In the genomic region with DNA sequence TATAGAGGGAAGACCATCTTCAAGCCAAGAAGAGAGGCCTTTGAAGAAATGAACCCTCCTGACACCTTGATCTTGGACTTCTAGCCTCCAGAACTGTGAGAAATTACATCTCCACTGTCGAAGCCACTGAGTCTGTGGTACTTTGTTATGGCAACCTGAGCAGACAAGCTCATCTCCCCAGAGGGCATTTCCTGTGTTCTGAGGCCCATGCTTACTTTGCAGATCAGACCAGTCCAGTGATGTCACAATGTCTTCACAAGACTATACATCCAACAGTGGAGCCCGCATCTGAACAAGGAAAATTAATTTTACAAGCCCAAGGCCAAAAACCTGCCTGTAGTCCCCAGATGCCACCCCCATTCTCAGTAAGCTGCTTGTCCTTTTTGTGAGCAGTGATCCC, we compare ENCODE assay signal across 19 cellular contexts. TPM values are rescaled to one million over a fixed set of nuclear protein-coding genes. Genes with fewer than 3 reads are reported as not detected.
A peak's percentile ranks its signal among the peaks of the same experiment; 100 is the strongest.
DNase-seq lines count a peak whose midpoint lies in the region; ATAC-seq and TF ChIP-seq lines count a peak whose summit lies in the region.
"Had no signal": no experiment of that assay in that cellular context is flagged by ENCODE, and none has a peak within 500 bp of the region (broad histone marks: within the 10 kb centered on the region; RNA-seq: fewer than 3 reads in every experiment).

No MANE protein-coding gene starts in this region.

- no peak overlapping the region for H3K4me2 ChIP-seq in MM.1S (ENCODE audit: low read depth, low read length)
- H3K4me2 ChIP-seq: PC-9 had no signal

- H3K9ac ChIP-seq in MM.1S (ENCODE audit: low read length) (no peak overlapping the region), endodermal cell (ENCODE audit: extremely low read depth, low read length, poor library complexity, severe bottlenecking) (no peak overlapping the region)

- H3K36me3 ChIP-seq in CD8-positive, alpha-beta T cell (ENCODE audit: insufficient read depth, low read length), result no peaks in the 10 kb centered on the region
- H3K36me3 ChIP-seq in MM.1S (replicated peaks; ENCODE audit: insufficient read depth, low read length) (no peaks in the 10 kb centered on the region), endodermal cell (ENCODE audit: control insufficient read depth, insufficient read depth, low read length) (no peaks in the 10 kb centered on the region), Caco-2 (ENCODE audit: control insufficient read depth, insufficient read depth, low read length) (no peaks in the 10 kb centered on the region)
- H3K36me3 ChIP-seq: HAP-1 had no signal

- no peak overlapping the region for H2AFZ ChIP-seq in MM.1S (ENCODE audit: low read length)
- H2AFZ ChIP-seq: PC-9 had no signal

- no peak overlapping the region for H3K4me3 Mint-ChIP-seq in CD8-positive, alpha-beta T cell
- H3K4me3 Mint-ChIP-seq in activated CD8-positive, alpha-beta T cell treated with anti-CD3 and anti-CD28 coated beads for 36 hours, result no peak overlapping the region
- H3K4me3 Mint-ChIP-seq in endodermal cell, result no peak overlapping the region
- no peak overlapping the region for H3K4me3 Mint-ChIP-seq in Caco-2 (ENCODE audit: unreplicated experiment)
- H3K4me3 Mint-ChIP-seq in activated T-helper 2 cell treated with anti-CD3 and anti-CD28 coated beads, Interferon-gamma antibody, Interleukin-2, Interleukin-4, amounts not matched to agents 10 μg/mL and 5 μg/mL and 100 μg/mL, durations not matched to agents 14 hours and 24 hours and 36 hours (ENCODE audit: low read depth), result no peak overlapping the region
- H3K4me3 Mint-ChIP-seq: B cell had no signal

- peak in 2 of 7 experiments; percentile 16 to 39 for DNase-seq in CD8-positive, alpha-beta T cell
- DNase-seq in MM.1S, result peak; percentile 29
- peak; percentile 31 for DNase-seq in activated CD8-positive, alpha-beta T cell treated with anti-CD3 and anti-CD28 coated beads for 36 hours
- DNase-seq in endodermal cell, result no peak
- no peak for DNase-seq in Caco-2
- DNase-seq in activated T-helper 2 cell treated with anti-CD3 and anti-CD28 coated beads, Interferon-gamma antibody, Interleukin-2, Interleukin-4, amounts not matched to agents 10 μg/mL and 5 μg/mL and 100 μg/mL, durations not matched to agents 14 hours and 24 hours and 36 hours (ENCODE audit: low spot score), result no peak
- DNase-seq: DMS153, NCI-H1048, NCI-H146, NCI-H2081 treated with DMSO at 0.1 percent for 48 hours, NCI-H345, NCI-H748 treated with DMSO at 0.1 percent for 48 hours, PC-9 had no signal

- CTCF ChIA-PET in CD8-positive, alpha-beta T cell (lab: Charles Lee), result interaction anchor here (0.6 to 5.4 kb wide), 14 partner anchors 9 to 1032 kb away, joined by 3 to 172 read pairs (median 8); a partner anchor contains a TSS
- CTCF ChIA-PET in activated CD8-positive, alpha-beta T cell treated with anti-CD3 and anti-CD28 coated beads for 36 hours (lab: Charles Lee), result interaction anchor here (1.1 to 6.0 kb wide), 19 partner anchors 9 to 157 kb away, joined by 3 to 72 read pairs (median 6); a partner anchor contains a TSS
- CTCF ChIA-PET in Caco-2 (lab: Charles Lee), result interaction anchor here (0.8 to 1.4 kb wide), 3 partner anchors 9 to 105 kb away, joined by 3 to 9 read pairs (median 4); no protein-coding TSS in a partner anchor

- H3K4me1 ChIP-seq in CD8-positive, alpha-beta T cell (ENCODE audit: insufficient read depth, low read length), result peaks cover 26% of the 10 kb centered on the region
- H3K4me1 ChIP-seq in MM.1S (ENCODE audit: low read length), result peaks cover 15% of the 10 kb centered on the region
- peaks cover 3% of the 10 kb centered on the region for H3K4me1 ChIP-seq in endodermal cell (ENCODE audit: control insufficient read depth, insufficient read depth, low read length)
- H3K4me1 ChIP-seq in Caco-2, result peaks cover 10% of the 10 kb centered on the region
- H3K4me1 ChIP-seq: HAP-1 had no signal

- 75 to 95% methylated on average over 2 of the region's 2 CpGs for WGBS in endodermal cell (ENCODE audit: insufficient coverage in 1 of 2, insufficient read length in 1 of 2), 2 experiments

- H3K27me3 ChIP-seq in CD8-positive, alpha-beta T cell (ENCODE audit: insufficient read depth, low read length), result no peaks in the 10 kb centered on the region
- H3K27me3 ChIP-seq in MM.1S (replicated peaks; ENCODE audit: insufficient read depth, low read length) (no peaks in the 10 kb centered on the region), endodermal cell (ENCODE audit: control insufficient read depth, insufficient read depth, low read length, poor library complexity, severe bottlenecking) (no peaks in the 10 kb centered on the region), Caco-2 (replicated peaks; ENCODE audit: control insufficient read depth, insufficient read depth, low read length) (no peaks in the 10 kb centered on the region)

- H3K36me3 Mint-ChIP-seq in CD8-positive, alpha-beta T cell, result no peaks in the 10 kb centered on the region
- no peaks in the 10 kb centered on the region for H3K36me3 Mint-ChIP-seq in activated CD8-positive, alpha-beta T cell treated with anti-CD3 and anti-CD28 coated beads for 36 hours (ENCODE audit: low read depth)
- H3K36me3 Mint-ChIP-seq in endodermal cell (ENCODE audit: low read depth) (no peaks in the 10 kb centered on the region), Caco-2 (ENCODE audit: insufficient read depth, unreplicated experiment) (no peaks in the 10 kb centered on the region)
- no peaks in the 10 kb centered on the region for H3K36me3 Mint-ChIP-seq in activated T-helper 2 cell treated with anti-CD3 and anti-CD28 coated beads, Interferon-gamma antibody, Interleukin-2, Interleukin-4, amounts not matched to agents 10 μg/mL and 5 μg/mL and 100 μg/mL, durations not matched to agents 14 hours and 24 hours and 36 hours (ENCODE audit: low read depth)

- H3K27me3 Mint-ChIP-seq in CD8-positive, alpha-beta T cell (ENCODE audit: low read depth), result no peaks in the 10 kb centered on the region
- no peaks in the 10 kb centered on the region for H3K27me3 Mint-ChIP-seq in activated CD8-positive, alpha-beta T cell treated with anti-CD3 and anti-CD28 coated beads for 36 hours
- H3K27me3 Mint-ChIP-seq in endodermal cell (ENCODE audit: insufficient read depth) (peaks cover 5% of the 10 kb centered on the region), Caco-2 (ENCODE audit: insufficient read depth, unreplicated experiment) (no peaks in the 10 kb centered on the region)
- no peaks in the 10 kb centered on the region for H3K27me3 Mint-ChIP-seq in activated T-helper 2 cell treated with anti-CD3 and anti-CD28 coated beads, Interferon-gamma antibody, Interleukin-2, Interleukin-4, amounts not matched to agents 10 μg/mL and 5 μg/mL and 100 μg/mL, durations not matched to agents 14 hours and 24 hours and 36 hours (ENCODE audit: low read depth)
- H3K27me3 Mint-ChIP-seq: B cell had no signal

- peak overlapping the region; percentile 75 for H3K27ac Mint-ChIP-seq in CD8-positive, alpha-beta T cell
- H3K27ac Mint-ChIP-seq in activated CD8-positive, alpha-beta T cell treated with anti-CD3 and anti-CD28 coated beads for 36 hours, result peak overlapping the region; percentile 64
- H3K27ac Mint-ChIP-seq in endodermal cell (peak overlapping the region; percentile 44), Caco-2 (ENCODE audit: unreplicated experiment) (no peak overlapping the region)
- H3K27ac Mint-ChIP-seq in activated T-helper 2 cell treated with anti-CD3 and anti-CD28 coated beads, Interferon-gamma antibody, Interleukin-2, Interleukin-4, amounts not matched to agents 10 μg/mL and 5 μg/mL and 100 μg/mL, durations not matched to agents 14 hours and 24 hours and 36 hours, result no peak overlapping the region
- H3K27ac Mint-ChIP-seq: B cell had no signal

- no peak for TF ChIP-seq CTCF in CD8-positive, alpha-beta T cell (IDR thresholded peaks at IDR 0.05)
- TF ChIP-seq CTCF in MM.1S (IDR thresholded peaks at IDR 0.05; ENCODE audit: low read length) (no peak), endodermal cell (conservative IDR thresholded peaks at IDR 0.05) (no peak), Caco-2 (IDR thresholded peaks at IDR 0.05; ENCODE audit: insufficient read depth in 1 of 2, low read depth in 1 of 2, low read length in 1 of 2, severe bottlenecking in 1 of 2, unreplicated experiment in 1 of 2) (no peak)
- no peak for TF ChIP-seq CTCF in activated CD8-positive, alpha-beta T cell treated with anti-CD3 and anti-CD28 coated beads for 36 hours (IDR thresholded peaks at IDR 0.05)

- peak; percentile 43 for ATAC-seq in CD8-positive, alpha-beta T cell
- ATAC-seq in activated CD8-positive, alpha-beta T cell treated with anti-CD3 and anti-CD28 coated beads for 36 hours, result peak; percentile 29
- ATAC-seq in GM21447 (IDR thresholded peaks at IDR 0.05; ENCODE audit: unreplicated experiment) (no peak), GM21423 (IDR thresholded peaks at IDR 0.05; ENCODE audit: unreplicated experiment) (no peak)
- ATAC-seq: GM12878 had no signal

- intact Hi-C loops in CD8-positive, alpha-beta T cell (cut with DNase I, micrococcal nuclease), result loop anchor here in 1 of 2 experiments (2.0 kb wide), 1 partner anchor 40 kb away; no protein-coding TSS in a partner anchor
- intact Hi-C loops in activated CD8-positive, alpha-beta T cell treated with anti-CD3 and anti-CD28 coated beads for 36 hours (cut with micrococcal nuclease), result no loop called here
- intact Hi-C loops in Caco-2 (cut with micrococcal nuclease; ENCODE audit: unreplicated experiment), result no loop called here
- intact Hi-C loops in activated T-helper 2 cell treated with anti-CD3 and anti-CD28 coated beads, Interferon-gamma antibody, Interleukin-2, Interleukin-4, amounts not matched to agents 10 μg/mL and 5 μg/mL and 100 μg/mL, durations not matched to agents 14 hours and 24 hours and 36 hours (cut with micrococcal nuclease), result no loop called here

- peaks cover 9% of the 10 kb centered on the region for H3F3A ChIP-seq in MM.1S (ENCODE audit: insufficient read depth, low read length)

- H3K9me3 ChIP-seq in CD8-positive, alpha-beta T cell (ENCODE audit: low read length), result no peaks in the 10 kb centered on the region
- H3K9me3 ChIP-seq in MM.1S (replicated peaks; ENCODE audit: insufficient read depth, low read length) (no peaks in the 10 kb centered on the region), endodermal cell (ENCODE audit: control insufficient read depth, low read length) (no peaks in the 10 kb centered on the region), Caco-2 (no peaks in the 10 kb centered on the region)
- H3K9me3 ChIP-seq: HAP-1 had no signal

- H3K27ac ChIP-seq in CD8-positive, alpha-beta T cell (ENCODE audit: low read depth, low read length), result peak overlapping the region; percentile 12
- no peak overlapping the region for H3K27ac ChIP-seq in MM.1S (ENCODE audit: low read length)
- no peak overlapping the region for H3K27ac ChIP-seq in endodermal cell (ENCODE audit: low read depth, low read length)
- H3K27ac ChIP-seq: PC-9 had no signal

- no peak overlapping the region for H3K4me3 ChIP-seq in CD8-positive, alpha-beta T cell (ENCODE audit: low read depth, low read length)
- no peak overlapping the region for H3K4me3 ChIP-seq in MM.1S (ENCODE audit: low read length)
- no peak overlapping the region for H3K4me3 ChIP-seq in endodermal cell (ENCODE audit: low read length)
- no peak overlapping the region for H3K4me3 ChIP-seq in Caco-2 (ENCODE audit: low read depth, low read length)
- H3K4me3 ChIP-seq: GM12878, HAP-1, PC-9 had no signal

- H3K9me3 Mint-ChIP-seq in CD8-positive, alpha-beta T cell, result no peaks in the 10 kb centered on the region
- H3K9me3 Mint-ChIP-seq in activated CD8-positive, alpha-beta T cell treated with anti-CD3 and anti-CD28 coated beads for 36 hours, result no peaks in the 10 kb centered on the region
- H3K9me3 Mint-ChIP-seq in endodermal cell, result no peaks in the 10 kb centered on the region
- no peaks in the 10 kb centered on the region for H3K9me3 Mint-ChIP-seq in Caco-2 (ENCODE audit: unreplicated experiment)
- no peaks in the 10 kb centered on the region for H3K9me3 Mint-ChIP-seq in activated T-helper 2 cell treated with anti-CD3 and anti-CD28 coated beads, Interferon-gamma antibody, Interleukin-2, Interleukin-4, amounts not matched to agents 10 μg/mL and 5 μg/mL and 100 μg/mL, durations not matched to agents 14 hours and 24 hours and 36 hours

- H3K9me2 ChIP-seq in MM.1S (replicated peaks; ENCODE audit: insufficient read depth, low read length), result no peaks in the 10 kb centered on the region

- H3K79me2 ChIP-seq in MM.1S (ENCODE audit: low read length), result no peaks in the 10 kb centered on the region

- peaks cover 24% of the 10 kb centered on the region for H3K4me1 Mint-ChIP-seq in CD8-positive, alpha-beta T cell (ENCODE audit: low read depth)
- peaks cover 19% of the 10 kb centered on the region for H3K4me1 Mint-ChIP-seq in activated CD8-positive, alpha-beta T cell treated with anti-CD3 and anti-CD28 coated beads for 36 hours (ENCODE audit: low read depth)
- peaks cover 18% of the 10 kb centered on the region for H3K4me1 Mint-ChIP-seq in endodermal cell
- no peaks in the 10 kb centered on the region for H3K4me1 Mint-ChIP-seq in Caco-2 (ENCODE audit: low read depth, unreplicated experiment)
- peaks cover 10% of the 10 kb centered on the region for H3K4me1 Mint-ChIP-seq in activated T-helper 2 cell treated with anti-CD3 and anti-CD28 coated beads, Interferon-gamma antibody, Interleukin-2, Interleukin-4, amounts not matched to agents 10 μg/mL and 5 μg/mL and 100 μg/mL, durations not matched to agents 14 hours and 24 hours and 36 hours (ENCODE audit: low read depth)

- no peaks in the 10 kb centered on the region for H4K20me1 ChIP-seq in MM.1S (ENCODE audit: insufficient read depth, low read length)

- no TSS peak for BruUV-seq in Caco-2 (replicated peaks; lab: Mats Ljungman, UMichigan)

- POLR2A ChIA-PET in CD8-positive, alpha-beta T cell (lab: Charles Lee), result interaction anchor here (1.2 to 1.3 kb wide), 2 partner anchors 45 to 48 kb away, joined by 3 to 4 read pairs; a partner anchor contains a TSS
- POLR2A ChIA-PET in activated CD8-positive, alpha-beta T cell treated with anti-CD3 and anti-CD28 coated beads for 36 hours (lab: Charles Lee), result interaction anchor here (1.1 to 1.7 kb wide), 5 partner anchors 9 to 53 kb away, joined by 3 to 5 read pairs (median 4); a partner anchor contains a TSS
- POLR2A ChIA-PET in Caco-2 (lab: Charles Lee), result interaction anchor here (0.5 to 0.7 kb wide), 2 partner anchors 38 to 112 kb away, joined by 3 to 6 read pairs; no protein-coding TSS in a partner anchor

RNA-seq across cellular contexts. Expression of a gene that starts 14.8 kb away (rescaled TPM):
- total RNA-seq in CD8-positive, alpha-beta T cell, result under 1 TPM; 0.14 to 0.22 TPM
- under 1 TPM; 0.72 to 0.77 TPM for total RNA-seq in activated CD8-positive, alpha-beta T cell treated with anti-CD3 and anti-CD28 coated beads for 36 hours
- 1 to 10 TPM; 1.7 to 2.9 TPM for total RNA-seq in endodermal cell
- 2.2 TPM for polyA plus RNA-seq in endodermal cell (2013, experiment 1 of 2)
- polyA plus RNA-seq in endodermal cell (2013, experiment 2 of 2), result 2.2 TPM
- total RNA-seq in Caco-2 (2022), result 3.8 and 4.7 TPM in 2 replicates
- 0.05 and 0.21 TPM in 2 replicates for total RNA-seq in activated T-helper 2 cell treated with anti-CD3 and anti-CD28 coated beads, Interferon-gamma antibody, Interleukin-2, Interleukin-4, amounts not matched to agents 10 μg/mL and 5 μg/mL and 100 μg/mL, durations not matched to agents 14 hours and 24 hours and 36 hours

RNA-seq across cellular contexts. Expression of a gene that starts 33.1 kb away (rescaled TPM):
- total RNA-seq in CD8-positive, alpha-beta T cell, result under 1 TPM in 1 of 2 experiments, not detected in 1; 0.19 TPM
- 1 to 10 TPM; 1.3 TPM for total RNA-seq in activated CD8-positive, alpha-beta T cell treated with anti-CD3 and anti-CD28 coated beads for 36 hours
- total RNA-seq in endodermal cell (1 to 10 TPM; 1.4 to 2.1 TPM), Caco-2 (2022) (1.00 and 1.5 TPM in 2 replicates)
- 5.8 TPM for polyA plus RNA-seq in endodermal cell (2013, experiment 1 of 2)
- 6.0 TPM for polyA plus RNA-seq in endodermal cell (2013, experiment 2 of 2)
- 0.16 and 0.28 TPM in 2 replicates for total RNA-seq in activated T-helper 2 cell treated with anti-CD3 and anti-CD28 coated beads, Interferon-gamma antibody, Interleukin-2, Interleukin-4, amounts not matched to agents 10 μg/mL and 5 μg/mL and 100 μg/mL, durations not matched to agents 14 hours and 24 hours and 36 hours
- total RNA-seq: GM12878, LHCN-M2 had no signal

RNA-seq across cellular contexts. Expression of a gene that starts 45.3 kb away (rescaled TPM):
- total RNA-seq in CD8-positive, alpha-beta T cell, result 10 to 100 TPM; 13.2 to 14.8 TPM
- total RNA-seq in activated CD8-positive, alpha-beta T cell treated with anti-CD3 and anti-CD28 coated beads for 36 hours, result 10 to 100 TPM; 13.8 to 15.0 TPM
- total RNA-seq in endodermal cell (10 to 100 TPM; 48.0 to 51.2 TPM), Caco-2 (2022) (51.6 and 55.0 TPM in 2 replicates)
- polyA plus RNA-seq in endodermal cell (2013, experiment 1 of 2), result 58.2 TPM
- 53.7 TPM for polyA plus RNA-seq in endodermal cell (2013, experiment 2 of 2)
- 25.8 and 28.2 TPM in 2 replicates for total RNA-seq in activated T-helper 2 cell treated with anti-CD3 and anti-CD28 coated beads, Interferon-gamma antibody, Interleukin-2, Interleukin-4, amounts not matched to agents 10 μg/mL and 5 μg/mL and 100 μg/mL, durations not matched to agents 14 hours and 24 hours and 36 hours

RNA-seq across cellular contexts. Expression of a gene that starts 47.3 kb away (rescaled TPM):
- total RNA-seq in CD8-positive, alpha-beta T cell, result 10 to 100 TPM; 32.8 to 39.1 TPM
- 10 to 100 TPM; 31.7 to 36.2 TPM for total RNA-seq in activated CD8-positive, alpha-beta T cell treated with anti-CD3 and anti-CD28 coated beads for 36 hours
- total RNA-seq in endodermal cell (under 1 TPM; 0.38 to 0.48 TPM), Caco-2 (2022) (0.79 TPM in 2 replicates)
- 0.57 TPM for polyA plus RNA-seq in endodermal cell (2013, experiment 1 of 2)
- 0.58 TPM for polyA plus RNA-seq in endodermal cell (2013, experiment 2 of 2)
- total RNA-seq in activated T-helper 2 cell treated with anti-CD3 and anti-CD28 coated beads, Interferon-gamma antibody, Interleukin-2, Interleukin-4, amounts not matched to agents 10 μg/mL and 5 μg/mL and 100 μg/mL, durations not matched to agents 14 hours and 24 hours and 36 hours, result 15.3 and 20.3 TPM in 2 replicates

RNA-seq across cellular contexts. Expression of a gene that starts 48.0 kb away (rescaled TPM):
- 100 to 1,000 TPM; 124 to 134 TPM for total RNA-seq in CD8-positive, alpha-beta T cell
- 10 to 100 TPM; 86.7 to 90.3 TPM for total RNA-seq in activated CD8-positive, alpha-beta T cell treated with anti-CD3 and anti-CD28 coated beads for 36 hours
- total RNA-seq in endodermal cell (100 to 1,000 TPM; 112 to 116 TPM), Caco-2 (2022) (147 and 156 TPM in 2 replicates)
- polyA plus RNA-seq in endodermal cell (2013, experiment 1 of 2), result 90.7 TPM
- polyA plus RNA-seq in endodermal cell (2013, experiment 2 of 2), result 88.3 TPM
- total RNA-seq in activated T-helper 2 cell treated with anti-CD3 and anti-CD28 coated beads, Interferon-gamma antibody, Interleukin-2, Interleukin-4, amounts not matched to agents 10 μg/mL and 5 μg/mL and 100 μg/mL, durations not matched to agents 14 hours and 24 hours and 36 hours, result 103 and 115 TPM in 2 replicates

Comparison
In these comparisons a context has a peak if more than half of its experiments do, and no peak if none do; other contexts are left out.
1. ATAC-seq: peak in CD8-positive, alpha-beta T cell (single experiment) and activated CD8-positive, alpha-beta T cell treated with anti-CD3 and anti-CD28 coated beads for 36 hours (single experiment); none in GM21447 (single experiment) and GM21423 (single experiment).
2. DNase-seq: peak in MM.1S (single experiment) and activated CD8-positive, alpha-beta T cell treated with anti-CD3 and anti-CD28 coated beads for 36 hours (single experiment); none in endodermal cell (single experiment), Caco-2 (0 of 2) and activated T-helper 2 cell treated with anti-CD3 and anti-CD28 coated beads, Interferon-gamma antibody, Interleukin-2, Interleukin-4, amounts not matched to agents 10 μg/mL and 5 μg/mL and 100 μg/mL, durations not matched to agents 14 hours and 24 hours and 36 hours (single experiment).
3. H3K27ac Mint-ChIP-seq: peak in CD8-positive, alpha-beta T cell (single experiment), activated CD8-positive, alpha-beta T cell treated with anti-CD3 and anti-CD28 coated beads for 36 hours (single experiment) and endodermal cell (single experiment); none in Caco-2 (single experiment) and activated T-helper 2 cell treated with anti-CD3 and anti-CD28 coated beads, Interferon-gamma antibody, Interleukin-2, Interleukin-4, amounts not matched to agents 10 μg/mL and 5 μg/mL and 100 μg/mL, durations not matched to agents 14 hours and 24 hours and 36 hours (single experiment).